Comparison of ENCODE assay signal across 18 cellular contexts in the genomic region with DNA sequence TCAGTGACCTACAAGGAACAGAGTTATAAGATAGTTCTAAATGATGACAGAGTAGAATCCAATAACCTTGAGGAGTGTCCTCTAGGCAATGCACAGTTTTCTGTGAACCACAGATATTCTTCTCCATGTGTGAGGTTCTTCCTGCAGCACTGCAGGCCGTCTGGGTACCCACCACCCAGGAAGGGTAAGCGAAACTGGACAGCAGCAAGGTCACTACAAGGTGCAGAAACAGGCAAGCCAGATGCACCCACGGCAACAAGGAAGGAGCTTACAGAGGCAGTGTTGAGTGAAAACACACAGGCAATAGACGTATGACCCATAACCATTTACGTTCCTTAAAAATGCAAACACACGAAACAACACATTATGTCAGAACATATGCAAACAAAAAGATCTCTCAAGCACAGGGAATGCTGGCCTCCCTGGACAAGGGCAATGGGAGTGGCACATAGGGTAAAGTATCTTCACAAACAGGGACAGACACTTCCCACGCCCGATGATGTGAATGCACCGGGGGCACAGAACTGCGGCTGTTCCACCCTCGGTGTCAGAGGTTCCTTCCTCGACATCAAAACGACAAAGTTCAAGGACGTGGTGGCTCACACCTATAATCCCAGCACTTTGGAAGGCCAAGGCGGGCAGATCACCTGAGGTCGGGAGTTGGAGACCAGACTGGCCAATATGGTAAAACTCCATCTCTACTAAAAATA.
"Had no signal": no experiment of that assay in that cellular context is flagged by ENCODE, and none has a peak within 500 bp of the region (broad histone marks: within the 10 kb centered on the region; RNA-seq: fewer than 3 reads in every experiment).

No MANE protein-coding gene starts in this region.

- ATAC-seq: effector memory CD8-positive, alpha-beta T cell; right cardiac atrium; T-cell had no signal

- H3K36me3 Mint-ChIP-seq: neural progenitor cell had no signal

- H3K36me3 ChIP-seq: adrenal gland, neural progenitor cell had no signal

- H3K4me3 ChIP-seq: adrenal gland, neural progenitor cell had no signal

- H3K4me3 Mint-ChIP-seq: activated CD4-positive, alpha-beta memory T cell treated with anti-CD3 and anti-CD28 coated beads, Interleukin-2, amount 10 ng/mL, durations not matched to agents 7 days and 5 days; activated naive CD4-positive, alpha-beta T cell treated with anti-CD3 and anti-CD28 coated beads for 36 hours; activated T-helper 1 cell treated with anti-CD3 and anti-CD28 coated beads, Interleukin-12 subunit alpha, Interleukin-12 subunit beta, Interleukin-2, Interleukin-4 antibody, amounts not matched to agents 30 ng/mL and 10 ng/mL and 1 ng/mL, durations not matched to agents 14 hours and 24 hours and 36 hours; central memory CD8-positive, alpha-beta T cell; effector memory CD8-positive, alpha-beta T cell; neural progenitor cell; T-cell; type B pancreatic cell had no signal

- H3K9me3 ChIP-seq: adrenal gland had no signal

- H3K27ac Mint-ChIP-seq: activated CD4-positive, alpha-beta memory T cell treated with anti-CD3 and anti-CD28 coated beads, Interleukin-2, amount 10 ng/mL, durations not matched to agents 7 days and 5 days; activated naive CD4-positive, alpha-beta T cell treated with anti-CD3 and anti-CD28 coated beads for 36 hours; activated T-helper 1 cell treated with anti-CD3 and anti-CD28 coated beads, Interleukin-12 subunit alpha, Interleukin-12 subunit beta, Interleukin-2, Interleukin-4 antibody, amounts not matched to agents 30 ng/mL and 10 ng/mL and 1 ng/mL, durations not matched to agents 14 hours and 24 hours and 36 hours; T-cell; type B pancreatic cell had no signal

- H3K27me3 Mint-ChIP-seq: activated CD4-positive, alpha-beta memory T cell treated with anti-CD3 and anti-CD28 coated beads, Interleukin-2, amount 10 ng/mL, durations not matched to agents 7 days and 5 days; central memory CD8-positive, alpha-beta T cell; effector memory CD8-positive, alpha-beta T cell; T-cell; type B pancreatic cell had no signal

- H3K9me3 Mint-ChIP-seq: activated CD4-positive, alpha-beta memory T cell treated with anti-CD3 and anti-CD28 coated beads, Interleukin-2, amount 10 ng/mL, durations not matched to agents 7 days and 5 days; activated naive CD4-positive, alpha-beta T cell treated with anti-CD3 and anti-CD28 coated beads for 36 hours; activated T-helper 1 cell treated with anti-CD3 and anti-CD28 coated beads, Interleukin-12 subunit alpha, Interleukin-12 subunit beta, Interleukin-2, Interleukin-4 antibody, amounts not matched to agents 30 ng/mL and 10 ng/mL and 1 ng/mL, durations not matched to agents 14 hours and 24 hours and 36 hours; central memory CD8-positive, alpha-beta T cell; effector memory CD8-positive, alpha-beta T cell; neural progenitor cell; T-cell; type B pancreatic cell had no signal

- H3K4me1 ChIP-seq: adrenal gland, neural progenitor cell, parathyroid adenoma had no signal

- H3K27me3 ChIP-seq: adrenal gland, neural progenitor cell had no signal

- H3K9ac ChIP-seq: neural progenitor cell, parathyroid adenoma had no signal

- DNase-seq: activated CD4-positive, alpha-beta memory T cell treated with anti-CD3 and anti-CD28 coated beads, Interleukin-2, amount 10 ng/mL, durations not matched to agents 7 days and 5 days; activated CD4-positive, alpha-beta T cell treated with anti-CD3 and anti-CD28 coated beads for 1 hour; activated CD8-positive, alpha-beta memory T cell treated with anti-CD3 and anti-CD28 coated beads, Interleukin-2, amount 50 U/mL, for 48 hours; activated naive CD4-positive, alpha-beta T cell treated with anti-CD3 and anti-CD28 coated beads for 36 hours; effector memory CD8-positive, alpha-beta T cell; erythroblast; stimulated activated CD4-positive, alpha-beta T cell treated with anti-CD3 and anti-CD28 coated beads, Interleukin-2, amount 100 ng/mL, for 24 hours; stimulated activated naive CD4-positive, alpha-beta T cell; substantia nigra; T-cell; T1000 had no signal

- H3K27ac ChIP-seq: adrenal gland, neural progenitor cell, parathyroid adenoma had no signal
